ENCODE assay signal across 12 cellular contexts in genomic region chr2:70098032-70098431, GRCh38.
"Had no signal": no experiment of that assay in that cellular context is flagged by ENCODE, and none has a peak within 500 bp of the region (broad histone marks: within the 10 kb centered on the region; RNA-seq: fewer than 3 reads in every experiment).

No MANE protein-coding gene starts in this region.

- DNase-seq: activated CD4-positive, alpha-beta T cell treated with anti-CD3 and anti-CD28 coated beads, Interleukin-2, amount 10 ng/mL, durations not matched to agents 7 days and 5 days; brain microvascular endothelial cell; effector memory CD8-positive, alpha-beta T cell; gastrocnemius medialis; islet precursor cell; left ventricle myocardium superior; pancreas; stimulated activated CD4-positive, alpha-beta T cell treated with anti-CD3 and anti-CD28 coated beads, Interleukin-4, amount 100 ng/mL, for 1 hour; stimulated activated CD8-positive, alpha-beta memory T cell treated with anti-CD3 and anti-CD28 coated beads, Interleukin-4, amount 100 ng/mL, for 48 hours; WERI-Rb-1 had no signal

- H3K9me3 ChIP-seq: gastrocnemius medialis, pancreas had no signal

- H3K4me3 Mint-ChIP-seq: activated CD4-positive, alpha-beta T cell treated with anti-CD3 and anti-CD28 coated beads, Interleukin-2, amount 10 ng/mL, durations not matched to agents 7 days and 5 days; activated naive CD4-positive, alpha-beta T cell treated with anti-CD3 and anti-CD28 coated beads, Interleukin-2, amount 50 U/mL, for 24 hours; effector memory CD8-positive, alpha-beta T cell had no signal

- H3K36me3 Mint-ChIP-seq: activated naive CD4-positive, alpha-beta T cell treated with anti-CD3 and anti-CD28 coated beads, Interleukin-2, amount 50 U/mL, for 24 hours had no signal

- H3K9me3 Mint-ChIP-seq: activated CD4-positive, alpha-beta T cell treated with anti-CD3 and anti-CD28 coated beads, Interleukin-2, amount 10 ng/mL, durations not matched to agents 7 days and 5 days; activated naive CD4-positive, alpha-beta T cell treated with anti-CD3 and anti-CD28 coated beads, Interleukin-2, amount 50 U/mL, for 24 hours; effector memory CD8-positive, alpha-beta T cell had no signal

- H3K27me3 Mint-ChIP-seq: activated CD4-positive, alpha-beta T cell treated with anti-CD3 and anti-CD28 coated beads, Interleukin-2, amount 10 ng/mL, durations not matched to agents 7 days and 5 days; activated naive CD4-positive, alpha-beta T cell treated with anti-CD3 and anti-CD28 coated beads, Interleukin-2, amount 50 U/mL, for 24 hours; effector memory CD8-positive, alpha-beta T cell had no signal

- H3K27ac Mint-ChIP-seq: activated CD4-positive, alpha-beta T cell treated with anti-CD3 and anti-CD28 coated beads, Interleukin-2, amount 10 ng/mL, durations not matched to agents 7 days and 5 days had no signal

- H3K27ac ChIP-seq: brain microvascular endothelial cell, epithelial cell of prostate, gastrocnemius medialis, pancreas, WERI-Rb-1 had no signal

- H3K4me3 ChIP-seq: gastrocnemius medialis, pancreas had no signal

- H3K36me3 ChIP-seq: brain microvascular endothelial cell, gastrocnemius medialis, pancreas, WERI-Rb-1 had no signal

- H3K27me3 ChIP-seq: brain microvascular endothelial cell, gastrocnemius medialis, pancreas had no signal

- ATAC-seq: effector memory CD8-positive, alpha-beta T cell; gastrocnemius medialis; left ventricle myocardium superior; pancreas had no signal
